Comparison of ENCODE assay signal across 30 cellular contexts in the genomic region with DNA sequence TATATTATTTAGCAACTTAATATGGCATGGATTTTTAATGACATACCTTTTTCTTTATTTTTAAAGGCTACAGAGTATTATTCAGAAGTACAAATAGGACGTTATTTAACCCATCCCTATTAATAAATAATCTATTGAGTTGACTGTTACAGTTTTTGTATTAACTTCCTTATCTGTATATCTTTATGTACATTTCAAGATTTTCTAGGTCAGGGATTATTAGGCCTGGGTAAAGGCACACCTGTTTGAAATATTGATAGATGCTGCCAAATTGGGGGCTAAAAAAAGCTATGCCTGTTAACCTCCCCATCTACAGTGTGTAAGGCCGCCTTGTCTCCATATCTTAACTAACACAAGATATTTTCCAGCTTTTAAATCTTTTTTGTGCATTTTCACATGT.
"Had no signal": no experiment of that assay in that cellular context is flagged by ENCODE, and none has a peak within 500 bp of the region (broad histone marks: within the 10 kb centered on the region; RNA-seq: fewer than 3 reads in every experiment).

No MANE protein-coding gene starts in this region.

- H3K27me3 ChIP-seq: esophagus muscularis mucosa, foreskin keratinocyte, gastroesophageal sphincter had no signal

- H3K4me1 Mint-ChIP-seq: activated CD4-positive, alpha-beta memory T cell treated with anti-CD3 and anti-CD28 coated beads, Interleukin-2, amount 10 ng/mL, durations not matched to agents 7 days and 5 days had no signal

- H3K36me3 ChIP-seq: esophagus muscularis mucosa, gastroesophageal sphincter, heart right ventricle had no signal

- H3K27ac ChIP-seq: esophagus muscularis mucosa, foreskin keratinocyte, gastroesophageal sphincter had no signal

- H3K4me3 Mint-ChIP-seq: activated CD4-positive, alpha-beta memory T cell treated with anti-CD3 and anti-CD28 coated beads, Interleukin-2, amount 10 ng/mL, durations not matched to agents 7 days and 5 days; activated CD4-positive, alpha-beta T cell treated with anti-CD3 and anti-CD28 coated beads, Interleukin-2, amount 10 ng/mL, durations not matched to agents 7 days and 5 days; activated naive CD8-positive, alpha-beta T cell; activated T-cell treated with anti-CD3 and anti-CD28 coated beads, Interleukin-2, amount 50 U/mL, for 24 hours; activated T-helper 17 cell treated with anti-CD3 and anti-CD28 coated beads, Interleukin-2, amount 50 U/mL, for 72 hours; effector memory CD8-positive, alpha-beta T cell; WTC11 had no signal

- FAIRE-seq: astrocyte, colon had no signal

- H3K27ac Mint-ChIP-seq: activated CD4-positive, alpha-beta memory T cell treated with anti-CD3 and anti-CD28 coated beads, Interleukin-2, amount 10 ng/mL, durations not matched to agents 7 days and 5 days; activated CD4-positive, alpha-beta T cell treated with anti-CD3 and anti-CD28 coated beads, Interleukin-2, amount 10 ng/mL, durations not matched to agents 7 days and 5 days; activated naive CD8-positive, alpha-beta T cell; activated T-cell treated with anti-CD3 and anti-CD28 coated beads, Interleukin-2, amount 50 U/mL, for 24 hours; activated T-helper 17 cell treated with anti-CD3 and anti-CD28 coated beads, Interleukin-2, amount 50 U/mL, for 72 hours; effector memory CD8-positive, alpha-beta T cell; WTC11 had no signal

- DNase-seq: activated CD4-positive, alpha-beta memory T cell treated with anti-CD3 and anti-CD28 coated beads, Interleukin-2, amount 10 ng/mL, durations not matched to agents 7 days and 5 days; activated CD4-positive, alpha-beta T cell treated with anti-CD3 and anti-CD28 coated beads for 1 hour; activated CD4-positive, alpha-beta T cell treated with anti-CD3 and anti-CD28 coated beads for 4 hours; activated CD4-positive, alpha-beta T cell treated with anti-CD3 and anti-CD28 coated beads, Interleukin-2, amount 10 ng/mL, durations not matched to agents 7 days and 5 days; activated CD4-positive, alpha-beta T cell treated with anti-CD3 and anti-CD28 coated beads, Interleukin-2, amount 50 U/mL, for 4 hours; activated CD8-positive, alpha-beta memory T cell treated with anti-CD3 and anti-CD28 coated beads, Interleukin-2, amount 50 U/mL, for 48 hours; activated effector memory CD4-positive, alpha-beta T cell treated with Interleukin-2 at 50 U/mL for 16 hours; activated gamma-delta T cell treated with Interleukin-2 at 50 U/mL for 16 hours; activated naive CD4-positive, alpha-beta T cell treated with anti-CD3 and anti-CD28 coated beads, Interleukin-2, amount 50 U/mL, for 16 hours; activated naive CD4-positive, alpha-beta T cell treated with Interleukin-2 at 50 U/mL for 16 hours; activated T-cell treated with anti-CD3 and anti-CD28 coated beads for 4 hours; activated T-cell treated with anti-CD3 and anti-CD28 coated beads, Interleukin-2, amount 50 U/mL, for 24 hours; amniotic stem cell; anterior cingulate cortex; caudate nucleus; cortex of kidney; dermis blood vessel endothelial cell; effector CD4-positive, alpha-beta T cell; effector memory CD8-positive, alpha-beta T cell; erythroblast; foreskin keratinocyte; heart right ventricle; T-helper 2 cell had no signal

- ATAC-seq: activated T-helper 17 cell treated with anti-CD3 and anti-CD28 coated beads, Interleukin-2, amount 50 U/mL, for 72 hours; effector memory CD8-positive, alpha-beta T cell; foreskin keratinocyte; gastroesophageal sphincter; heart right ventricle; WTC11 had no signal

- H3K9me3 Mint-ChIP-seq: activated CD4-positive, alpha-beta memory T cell treated with anti-CD3 and anti-CD28 coated beads, Interleukin-2, amount 10 ng/mL, durations not matched to agents 7 days and 5 days; effector memory CD8-positive, alpha-beta T cell had no signal

- H3K4me3 ChIP-seq: esophagus muscularis mucosa, gastroesophageal sphincter, heart right ventricle had no signal

- H3K36me3 Mint-ChIP-seq: WTC11 had no signal
